In genomic region chr20:23685529-23685896, GRCh38 we compare ENCODE assay signal across 3 cellular contexts. TPM values are rescaled to one million over a fixed set of nuclear protein-coding genes. Genes with fewer than 3 reads are reported as not detected.
"Had no signal": no experiment of that assay in that cellular context is flagged by ENCODE, and none has a peak within 500 bp of the region (broad histone marks: within the 10 kb centered on the region; RNA-seq: fewer than 3 reads in every experiment).

No MANE protein-coding gene starts in this region.

RNA-seq across cellular contexts. Expression of gene CST4, which starts 3.3 kb away (rescaled TPM):
- total RNA-seq: K562, OCI-LY7, SK-MEL-5 had no signal

RNA-seq across cellular contexts. Expression of gene CST3, which starts 47.8 kb away (rescaled TPM):
- total RNA-seq: OCI-LY7 had no signal
